Comparison of ENCODE assay signal across 8 cellular contexts in the genomic region with DNA sequence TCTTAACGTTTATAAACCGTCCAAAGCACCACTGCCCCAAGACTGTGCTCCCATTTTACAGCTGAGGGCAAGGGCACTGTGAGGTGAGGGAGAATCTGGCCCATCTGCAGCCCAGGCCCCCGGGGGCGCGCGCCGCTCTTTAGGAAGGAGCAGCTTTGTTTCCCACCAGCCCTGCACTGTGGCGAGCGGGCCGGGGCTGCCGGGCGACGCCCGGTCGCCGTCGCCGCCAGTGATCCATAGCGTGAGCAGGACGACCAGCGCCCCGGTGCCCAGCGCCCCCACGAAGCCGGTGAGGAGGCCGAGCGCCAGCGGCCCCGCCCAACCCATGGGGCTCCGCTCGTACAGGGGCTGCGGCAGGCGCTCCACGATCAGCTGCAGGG. TPM values are rescaled to one million over a fixed set of nuclear protein-coding genes. Genes with fewer than 3 reads are reported as not detected.
DNase-seq lines count a peak whose midpoint lies in the region; ATAC-seq and TF ChIP-seq lines count a peak whose summit lies in the region.

No MANE protein-coding gene starts in this region.

- TF ChIP-seq CTCF in WI38 (IDR thresholded peaks at IDR 0.05; ENCODE audit: low read depth, low read length): no peak

- peak; percentile 45 for DNase-seq in ELF-1 (ENCODE audit: low read depth, low spot score)
- no peak for DNase-seq in sciatic nerve (ENCODE audit: low spot score)
- no peak for DNase-seq in glomerular visceral epithelial cell (ENCODE audit: extremely low spot score)
- DNase-seq in NCI-H82 (lab: John Stamatoyannopoulos, UW): no peak

- intact Hi-C loops in sciatic nerve (cut with DNase I): loop anchor here (5.0 kb wide), 1 partner anchor 1502 kb away; no protein-coding TSS in a partner anchor

- peak overlapping the region; percentile 10; the same call in 1 of the 2 replicates for H3K4me3 ChIP-seq in WI38 (ENCODE audit: low read depth, low read length)
- H3K4me3 ChIP-seq in iPS-11a (ENCODE audit: low read depth, low read length): peak overlapping the region; percentile 9

- ATAC-seq in sciatic nerve (peak; percentile 12), HG02885 (IDR thresholded peaks at IDR 0.05; ENCODE audit: poor library complexity, unreplicated experiment) (no peak), GM18519 (IDR thresholded peaks at IDR 0.05; ENCODE audit: low FRiP score, unreplicated experiment) (no peak)

RNA-seq across cellular contexts. Expression of a gene that starts 34.6 kb away (rescaled TPM):
- 4.0 TPM for total RNA-seq in sciatic nerve
